Comparison of ENCODE assay signal across 18 cellular contexts in the genomic region with DNA sequence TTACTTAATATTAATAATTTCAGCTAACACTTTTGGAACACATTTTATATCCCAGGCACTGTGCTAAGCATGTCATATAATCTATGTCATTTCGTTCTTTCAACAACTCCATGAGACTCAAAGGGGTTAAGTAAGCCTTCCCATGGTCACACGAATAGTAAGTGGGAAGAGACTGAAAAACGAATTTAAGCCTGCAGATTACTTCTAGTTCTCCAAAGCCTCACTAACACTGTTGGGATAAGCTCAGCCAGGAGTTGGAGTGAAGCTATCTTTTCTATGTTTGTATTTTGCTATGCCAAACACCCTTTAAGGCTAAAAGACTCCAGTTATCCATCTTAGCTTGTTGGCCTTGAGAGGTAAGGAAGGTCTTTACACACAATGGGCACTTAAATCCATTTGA.
"Had no signal": no experiment of that assay in that cellular context is flagged by ENCODE, and none has a peak within 500 bp of the region (broad histone marks: within the 10 kb centered on the region; RNA-seq: fewer than 3 reads in every experiment).

No MANE protein-coding gene starts in this region.

- H3K4me1 ChIP-seq: left lung, psoas muscle, right lobe of liver, testis had no signal

- H3K9me3 ChIP-seq: left lung, psoas muscle, right lobe of liver, testis had no signal

- H3K36me3 ChIP-seq: brain microvascular endothelial cell, heart right ventricle, left lung, right lobe of liver had no signal

- H3K4me3 ChIP-seq: coronary artery, heart right ventricle, left lung, psoas muscle, right lobe of liver, testis had no signal

- ATAC-seq: heart right ventricle; left lung; psoas muscle; right lobe of liver; stimulated activated naive CD8-positive, alpha-beta T cell treated with anti-CD3 and anti-CD28 coated beads, Interleukin-15, amount 100 ng/mL, for 72 hours had no signal

- H3K27me3 ChIP-seq: brain microvascular endothelial cell, left lung, right lobe of liver, testis had no signal

- H3K4me3 Mint-ChIP-seq: central memory CD8-positive, alpha-beta T cell; nephron; stimulated activated naive CD8-positive, alpha-beta T cell treated with anti-CD3 and anti-CD28 coated beads, Interleukin-15, amount 100 ng/mL, for 72 hours had no signal

- H3K27ac ChIP-seq: brain microvascular endothelial cell, coronary artery, left lung, psoas muscle, right lobe of liver, testis had no signal

- DNase-seq: activated naive CD4-positive, alpha-beta T cell treated with Interleukin-2 at 50 U/mL for 16 hours; activated T-cell treated with anti-CD3 and anti-CD28 coated beads for 4 hours; anterior cingulate cortex; brain microvascular endothelial cell; foreskin melanocyte; heart right ventricle; islet precursor cell; left lung; mammary epithelial cell; psoas muscle; right lobe of liver; stimulated activated CD4-positive, alpha-beta T cell treated with anti-CD3 and anti-CD28 coated beads, Interleukin-1b, Interleukin-23, amount 100 ng/mL, for 48 hours; stimulated activated naive CD8-positive, alpha-beta T cell treated with anti-CD3 and anti-CD28 coated beads, Interleukin-15, amount 100 ng/mL, for 72 hours; SW 1271; testis had no signal

- H3K27ac Mint-ChIP-seq: nephron had no signal

- H3K4me1 Mint-ChIP-seq: nephron had no signal
